In genomic region chr3:168080499-168081170, GRCh38 we compare ENCODE assay signal across 18 cellular contexts. TPM values are rescaled to one million over a fixed set of nuclear protein-coding genes. Genes with fewer than 3 reads are reported as not detected.
DNase-seq lines count a peak whose midpoint lies in the region; ATAC-seq, FAIRE-seq and TF ChIP-seq lines count a peak whose summit lies in the region.
"Had no signal": no experiment of that assay in that cellular context is flagged by ENCODE, and none has a peak within 500 bp of the region (broad histone marks: within the 10 kb centered on the region; RNA-seq: fewer than 3 reads in every experiment).

No MANE protein-coding gene starts in this region.

- no peak overlapping the region for H4K8ac ChIP-seq in mesendoderm (ENCODE audit: low read depth, low read length)

- H3K9me3 ChIP-seq in SK-N-SH: no peaks in the 10 kb centered on the region
- H3K9me3 ChIP-seq in GM23248 (ENCODE audit: low read depth): no peaks in the 10 kb centered on the region
- no peaks in the 10 kb centered on the region; the same call in none of the 2 replicates for H3K9me3 ChIP-seq in K562 (replicated peaks; ENCODE audit: control insufficient read depth, insufficient read depth, low read depth, low read length)
- no peaks in the 10 kb centered on the region; the same call in none of the 2 replicates for H3K9me3 ChIP-seq in PC-9 (ENCODE audit: insufficient read depth, low read depth)

- H3K4me1 ChIP-seq in SK-N-SH (ENCODE audit: control insufficient read depth in 1 of 2, insufficient read depth in 2 of 2, low read depth in 1 of 2, low read length in 1 of 2) (peaks cover 7 to 15% of the 10 kb centered on the region in 2 experiments; a peak in 3 of 4 replicates), GM23248 (ENCODE audit: insufficient read depth) (peaks cover 37% of the 10 kb centered on the region), K562 (replicated peaks in 1 of 2; ENCODE audit: control insufficient read depth in 2 of 2, insufficient read depth in 2 of 2, low read length in 2 of 2) (peaks cover 0 to 14% of the 10 kb centered on the region in 2 experiments; a peak in 3 of 5 replicates), mesendoderm (ENCODE audit: control insufficient read depth, low read depth, low read length) (peaks cover 14% of the 10 kb centered on the region), PC-9 (replicated peaks; ENCODE audit: insufficient read depth) (no peaks in the 10 kb centered on the region)
- H3K4me1 ChIP-seq: BLaER1 had no signal

- no peak overlapping the region for H3K56ac ChIP-seq in mesendoderm (ENCODE audit: low read length)

- ATAC-seq in SK-N-SH treated with all-trans-retinoic acid at 6 μM for 48 hours (no peak; the same call in 1 of the 3 replicates), K562 (peak; percentile 27; the same call in 1 of the 3 replicates)
- ATAC-seq: CD8-positive, alpha-beta T cell; Panc1 had no signal

- H4K5ac ChIP-seq in mesendoderm (ENCODE audit: low read length): no peak overlapping the region

- TF ChIP-seq CTCF in SK-N-SH (IDR thresholded peaks at IDR 0.05) (no peak), K562 (IDR thresholded peaks at IDR 0.05 in 2 of 3, conservative IDR thresholded peaks at IDR 0.05 in 1 of 3; ENCODE audit: insufficient read depth in 2 of 3, low read depth in 1 of 3, low read length in 3 of 3) (no peak), PC-9 (conservative IDR thresholded peaks at IDR 0.05) (no peak)

- no peak overlapping the region for H2BK15ac ChIP-seq in mesendoderm (replicated peaks; ENCODE audit: low read depth)

- H4K20me1 ChIP-seq in SK-N-SH (ENCODE audit: insufficient read depth) (peaks cover 35% of the 10 kb centered on the region), GM23248 (ENCODE audit: insufficient read depth) (no peaks in the 10 kb centered on the region), K562 (replicated peaks; ENCODE audit: control insufficient read depth, insufficient read depth, low read length) (no peaks in the 10 kb centered on the region), PC-9 (ENCODE audit: insufficient read depth) (no peaks in the 10 kb centered on the region)

- H3K79me2 ChIP-seq in SK-N-SH (ENCODE audit: insufficient read depth) (peaks cover 97% of the 10 kb centered on the region), GM23248 (ENCODE audit: insufficient read depth) (peaks cover 100% of the 10 kb centered on the region), K562 (ENCODE audit: control insufficient read depth, insufficient read depth, low read length) (peaks cover 89% of the 10 kb centered on the region), mesendoderm (ENCODE audit: control insufficient read depth, insufficient read depth, low read length) (peaks cover 25% of the 10 kb centered on the region), PC-9 (ENCODE audit: low read depth) (no peaks in the 10 kb centered on the region)

- in situ Hi-C loops in GM23248 (cut with MboI) (loop anchor here (25.0 kb wide), 1 partner anchor 1032 kb away; no protein-coding TSS in a partner anchor), K562 (cut with MboI) (no loop called here)

- H2BK5ac ChIP-seq in mesendoderm (ENCODE audit: low read length): no peak overlapping the region

- no peak overlapping the region for H3K23ac ChIP-seq in mesendoderm (ENCODE audit: low read length)

- CTCF ChIA-PET in SK-N-SH (lab: Yijun Ruan, JAX): interaction anchor here (1.0 to 4.1 kb wide), 7 partner anchors 8 to 766 kb away, joined by 3 to 23 read pairs (median 4); partner anchors contain the start of gene GOLIM4
- CTCF ChIA-PET in K562 (lab: Yijun Ruan, JAX; ENCODE audit: low intra/inter-chr PET ratio): no interaction called here
- CTCF ChIA-PET in PC-9 (lab: Charles Lee): no interaction called here

- H3K18ac ChIP-seq in mesendoderm (ENCODE audit: low read length): no peak overlapping the region

- H3K9me2 ChIP-seq in SK-N-SH: no peaks in the 10 kb centered on the region
- H3K9me2 ChIP-seq in GM23248 (ENCODE audit: insufficient read depth): no peaks in the 10 kb centered on the region
- H3K9me2 ChIP-seq in PC-9 (ENCODE audit: insufficient read depth): 0 out of 2 replicates have a peak, but pooled peaks cover 4% of the 10 kb centered on the region

- peaks cover 13% of the 10 kb centered on the region for H3K79me1 ChIP-seq in mesendoderm (ENCODE audit: low read length)

- H2AK5ac ChIP-seq in mesendoderm (ENCODE audit: low read length): no peak overlapping the region

- H3K9ac ChIP-seq in SK-N-SH (no peak overlapping the region), GM23248 (peak overlapping the region; percentile 50), K562 (ENCODE audit: insufficient read depth in 1 of 2, low read depth in 2 of 2, low read length in 2 of 2) (no peak overlapping the region), mesendoderm (ENCODE audit: low read length) (no peak overlapping the region)
- H3K9ac ChIP-seq: BLaER1 had no signal

- TF ChIP-seq POLR2A in K562 (conservative IDR thresholded peaks at IDR 0.05): no peak

- H2BK120ac ChIP-seq in mesendoderm (ENCODE audit: low read depth, low read length): no peak overlapping the region

- no peaks in the 10 kb centered on the region for H3K9me1 ChIP-seq in K562 (ENCODE audit: control insufficient read depth, insufficient read depth, low read length)

- peaks cover 0 to 3% of the 10 kb centered on the region in 2 experiments for H3K36me3 ChIP-seq in SK-N-SH (replicated peaks in 1 of 2; ENCODE audit: control insufficient read depth in 1 of 2, insufficient read depth in 2 of 2, low read length in 1 of 2)
- no peaks in the 10 kb centered on the region for H3K36me3 ChIP-seq in GM23248 (ENCODE audit: low read depth)
- H3K36me3 ChIP-seq in K562 (ENCODE audit: control insufficient read depth, insufficient read depth, low read length): peaks cover 10% of the 10 kb centered on the region
- H3K36me3 ChIP-seq in mesendoderm (ENCODE audit: control insufficient read depth, insufficient read depth, low read length): no peaks in the 10 kb centered on the region
- H3K36me3 ChIP-seq in PC-9 (ENCODE audit: low read depth): no peaks in the 10 kb centered on the region

- no peak overlapping the region for H3K4ac ChIP-seq in mesendoderm (ENCODE audit: low read depth, low read length)

- H3K4me2 ChIP-seq in SK-N-SH: no peak overlapping the region
- H3K4me2 ChIP-seq in GM23248 (ENCODE audit: unreplicated experiment): peak overlapping the region; percentile 19
- H3K4me2 ChIP-seq in K562 (ENCODE audit: insufficient read depth, low read length): no peak overlapping the region
- H3K4me2 ChIP-seq in mesendoderm (ENCODE audit: low read length): no peak overlapping the region
- no peak overlapping the region for H3K4me2 ChIP-seq in PC-9
- H3K4me2 ChIP-seq: BLaER1 had no signal

- POLR2A ChIA-PET in SK-N-SH (lab: Yijun Ruan, JAX) (interaction anchor here (1.0 kb wide), 1 partner anchor 15 kb away, joined by 3 read pairs; the partner anchor contains the start of gene GOLIM4), K562 (lab: Yijun Ruan, JAX) (interaction anchor here (0.7 to 1.8 kb wide), 4 partner anchors 14 to 1710 kb away, joined by 3 to 9 read pairs (median 4); no protein-coding TSS in a partner anchor), PC-9 (lab: Charles Lee; ENCODE audit: unreplicated experiment) (no interaction called here)

- TF ChIP-seq EP300 in SK-N-SH (IDR thresholded peaks at IDR 0.05; ENCODE audit: borderline replicate concordance in 1 of 2, low read depth in 1 of 2, low read length in 1 of 2) (no peak), K562 (IDR thresholded peaks at IDR 0.05; ENCODE audit: low read length) (no peak)

- no peak for DNase-seq in SK-N-SH
- DNase-seq in GM23248: no peak
- no peak for DNase-seq in K562 (ENCODE audit: extremely low read depth in 1 of 4, low spot score in 3 of 4)
- peak; percentile 31 for DNase-seq in mesendoderm
- DNase-seq in MV-4-11 (lab: John Stamatoyannopoulos, UW): no peak
- no peak for DNase-seq in PC-9
- no peak for DNase-seq in dedifferentiated amniotic fluid mesenchymal stem cell (ENCODE audit: extremely low spot score)
- DNase-seq: CD8-positive, alpha-beta T cell; DND-41; NCI-H1417 treated with DMSO at 0.1 percent for 48 hours; NCI-H2029; NCI-H774; T-helper 1 cell had no signal

- WGBS in SK-N-SH (ENCODE audit: low lambda C conversion rate): 91% methylated on average over 5 of the region's 5 CpGs
- 88 to 92% methylated on average over 5 of the region's 5 CpGs for WGBS in GM23248 (ENCODE audit: low coverage in 1 of 2, low lambda C conversion rate in 2 of 2, missing lambda C conversion rate in 2 of 2), 2 experiments
- WGBS in K562 (ENCODE audit: insufficient coverage, low coverage, missing lambda C conversion rate): 77% methylated on average over 5 of the region's 5 CpGs
- no CpG with 5 or more reads among the region's 5 CpGs for WGBS in mesendoderm (ENCODE audit: extremely low coverage, insufficient coverage, low lambda C conversion rate)

- H3K4me3 ChIP-seq in SK-N-SH (ENCODE audit: low read depth in 2 of 2, low read length in 1 of 2) (no peak overlapping the region), GM23248 (no peak overlapping the region), K562 (no peak overlapping the region), mesendoderm (ENCODE audit: low read length) (no peak overlapping the region), PC-9 (no peak overlapping the region)
- H3K4me3 ChIP-seq: BLaER1, SK-N-MC had no signal

- H3F3A ChIP-seq in SK-N-SH (replicated peaks; ENCODE audit: insufficient read depth) (no peaks in the 10 kb centered on the region), GM23248 (ENCODE audit: insufficient read depth) (0 out of 2 replicates have a peak, but pooled peaks cover 4% of the 10 kb centered on the region), PC-9 (ENCODE audit: insufficient read depth, low read depth) (no peaks in the 10 kb centered on the region)

- TF ChIP-seq RAD21 in SK-N-SH (IDR thresholded peaks at IDR 0.05; ENCODE audit: low read length) (no peak), K562 (CRISPR knock-in tag; conservative IDR thresholded peaks at IDR 0.05 in 1 of 2, IDR thresholded peaks at IDR 0.05 in 1 of 2) (no peak)

- no peaks in the 10 kb centered on the region for H3K27me3 ChIP-seq in SK-N-SH (ENCODE audit: insufficient read depth)
- H3K27me3 ChIP-seq in GM23248 (replicated peaks; ENCODE audit: insufficient read depth): no peaks in the 10 kb centered on the region
- no peaks in the 10 kb centered on the region; a peak in 1 of 5 replicates for H3K27me3 ChIP-seq in K562 (ENCODE audit: control insufficient read depth in 2 of 2, insufficient read depth in 2 of 2, low read length in 2 of 2)
- H3K27me3 ChIP-seq in mesendoderm (ENCODE audit: insufficient read depth, low read length, poor library complexity): no peaks in the 10 kb centered on the region
- no peaks in the 10 kb centered on the region for H3K27me3 ChIP-seq in PC-9 (ENCODE audit: insufficient read depth, low read depth)
- H3K27me3 ChIP-seq: BLaER1 had no signal

- no peak overlapping the region for H2AFZ ChIP-seq in SK-N-SH (ENCODE audit: low read depth)
- H2AFZ ChIP-seq in GM23248: no peak overlapping the region
- H2AFZ ChIP-seq in K562 (ENCODE audit: low read depth, low read length): no peak overlapping the region
- H2AFZ ChIP-seq in PC-9: no peak overlapping the region

- intact Hi-C loops in K562 (cut with micrococcal nuclease): no loop called here
- intact Hi-C loops in PC-9 (cut with micrococcal nuclease; ENCODE audit: unreplicated experiment): no loop called here

- BruUV-seq in K562 (replicated peaks; lab: Mats Ljungman, UMichigan) (no TSS peak), PC-9 (replicated peaks; lab: Mats Ljungman, UMichigan) (no TSS peak)

- H3K27ac ChIP-seq in SK-N-SH (ENCODE audit: low read depth in 2 of 2, low read length in 1 of 2): peak overlapping the region; percentile 15 to 68; a peak in 2 of 4 replicates
- H3K27ac ChIP-seq in GM23248: peak overlapping the region; percentile 76
- H3K27ac ChIP-seq in K562 (ENCODE audit: extremely low read depth, low read depth, low read length): no peak overlapping the region
- no peak overlapping the region for H3K27ac ChIP-seq in mesendoderm (ENCODE audit: low read depth, low read length)
- H3K27ac ChIP-seq in PC-9: no peak overlapping the region
- H3K27ac ChIP-seq: BLaER1, SK-N-MC had no signal

- no peak for FAIRE-seq in K562 (lab: Jason Lieb, UNC)
- FAIRE-seq: GM18507 had no signal

RNA-seq across cellular contexts. Expression of gene GOLIM4, which starts 15.1 kb away (rescaled TPM):
- 38.3 and 42.3 TPM in 2 replicates for polyA plus RNA-seq in SK-N-SH (2012; rRNA removed)
- polyA plus RNA-seq in SK-N-SH (2012; cell fraction: cytosol; rRNA removed): 43.6 and 44.5 TPM in 2 replicates
- polyA plus RNA-seq in SK-N-SH (2012; cell fraction: nucleus; rRNA removed): 15.9 and 22.9 TPM in 2 replicates
- total RNA-seq in GM23248 (2014; rRNA removed; shearing (Covaris generic)): 57.0 and 66.8 TPM in 2 replicates
- polyA plus RNA-seq in GM23248 (2016; fragmentation: Nextera tagmentation; extraction: Ambion mirVana): 84.4 TPM in 2 replicates
- 19.0 and 64.7 TPM in 2 replicates for total RNA-seq in K562 (2011; cell fraction: chromatin; rRNA removed; ENCODE audit: low replicate concordance)
- 22.7 and 26.3 TPM in 2 replicates for total RNA-seq in K562 (2011; cell fraction: nucleolus; rRNA removed)
- 35.1 and 43.4 TPM in 2 replicates for total RNA-seq in K562 (2011; cell fraction: nucleoplasm; rRNA removed)
- 39.4 and 43.7 TPM in 2 replicates for total RNA-seq in K562 (2014; rRNA removed)
- 31.9 and 36.8 TPM in 2 replicates for total RNA-seq in K562 (2014; rRNA removed; fragmentation: Illumina TruSeq; extraction: Trizol)
- 36.0 TPM in 2 replicates for total RNA-seq in K562 (2015; rRNA removed; fragmentation: Illumina TruSeq; extraction: Trizol)
- 27.0 and 29.2 TPM in 2 replicates for total RNA-seq in K562 (2021)
- 9.3 and 12.8 TPM in 2 replicates for polyA plus RNA-seq in K562 (2011; rRNA removed)
- polyA plus RNA-seq in K562 (2011; cell fraction: cytosol; rRNA removed): 7.7 and 9.2 TPM in 2 replicates
- 16.0 and 16.9 TPM in 2 replicates for polyA plus RNA-seq in K562 (2011; cell fraction: nucleus; rRNA removed)
- polyA plus RNA-seq in K562 (2012): 29.7 TPM in 2 replicates
- 32.6 and 37.5 TPM in 2 replicates for polyA plus RNA-seq in K562 (2014; fragmentation: Illumina TruSeq; extraction: Trizol)
- 10 to 100 TPM; 11.3 to 12.0 TPM for polyA plus RNA-seq in K562 (2014; fragmentation: Nextera tagmentation; extraction: Ambion mirVana)
- 20.5 and 31.0 TPM in 2 replicates for polyA plus RNA-seq in K562 (2014; rRNA removed)
- polyA minus RNA-seq in K562 (2011; rRNA and poly(A)+ RNA removed): 41.7 and 56.2 TPM in 2 replicates
- polyA minus RNA-seq in K562 (2011; cell fraction: cytosol; rRNA and poly(A)+ RNA removed): 17.6 and 25.5 TPM in 2 replicates
- polyA minus RNA-seq in K562 (2011; cell fraction: nucleus; rRNA and poly(A)+ RNA removed): 21.0 and 36.3 TPM in 2 replicates
- polyA plus RNA-seq in mesendoderm (2013, experiment 1 of 2): 29.3 TPM
- 28.5 TPM for polyA plus RNA-seq in mesendoderm (2013, experiment 2 of 2)
- 10.9 and 17.5 TPM in 2 replicates for total RNA-seq in PC-9 (2021)

Comparison
In these comparisons a context has a peak if more than half of its experiments do, and no peak if none do; other contexts are left out.
1. H3K27ac ChIP-seq: peak in SK-N-SH (2 of 2) and GM23248 (single experiment); none in K562 (single experiment), mesendoderm (single experiment) and PC-9 (single experiment).